ENCODE assay signal across 8 cellular contexts in the genomic region with DNA sequence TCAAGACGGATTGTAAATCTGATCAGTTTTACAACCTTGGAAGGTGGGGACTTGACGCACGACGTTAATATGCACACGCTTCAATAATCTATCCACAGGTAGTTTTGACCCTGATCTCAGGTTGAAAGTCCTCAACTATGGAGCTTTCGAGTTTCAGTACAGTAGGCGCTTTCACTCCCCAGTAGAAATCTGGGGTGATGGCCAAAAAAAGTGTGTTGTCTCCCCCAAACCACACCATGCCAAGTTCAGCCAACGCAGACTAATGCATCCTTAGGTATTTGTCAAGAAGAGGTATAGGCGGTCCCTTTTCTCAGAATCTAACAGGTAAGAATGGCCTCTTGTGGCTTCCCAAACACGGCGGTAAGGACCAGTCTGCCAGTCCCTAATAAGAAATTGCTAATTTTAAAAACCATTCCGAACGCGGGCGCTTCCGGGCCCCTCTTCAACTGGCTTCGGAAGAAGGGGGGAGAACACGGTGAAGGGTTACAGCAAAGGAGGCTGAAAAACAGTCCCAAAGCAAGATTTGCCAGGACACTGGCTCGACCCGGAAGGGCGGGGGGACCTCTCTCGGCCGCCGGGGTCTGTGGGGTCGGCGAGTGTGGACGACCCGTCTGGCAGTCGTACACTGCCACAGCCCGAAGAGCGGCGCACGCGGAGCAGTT. TPM values are rescaled to one million over a fixed set of nuclear protein-coding genes. Genes with fewer than 3 reads are reported as not detected.
DNase-seq lines count a peak whose midpoint lies in the region; ATAC-seq and TF ChIP-seq lines count a peak whose summit lies in the region.

No MANE protein-coding gene starts in this region.

- H3K27me3 ChIP-seq in CD8-positive, alpha-beta T cell (ENCODE audit: insufficient read depth, low read length): no peaks in the 10 kb centered on the region
- H3K27me3 ChIP-seq in SJSA1 (replicated peaks) (no peaks in the 10 kb centered on the region), neuron (ENCODE audit: insufficient read depth, low read length) (no peaks in the 10 kb centered on the region)

- H3K4me3 Mint-ChIP-seq in CD8-positive, alpha-beta T cell: peak overlapping the region; percentile 80

- peaks cover 21% of the 10 kb centered on the region for H3K36me3 Mint-ChIP-seq in CD8-positive, alpha-beta T cell

- TF ChIP-seq CTCF in CD8-positive, alpha-beta T cell (IDR thresholded peaks at IDR 0.05): no peak
- no peak for TF ChIP-seq CTCF in epithelial cell of proximal tubule (conservative IDR thresholded peaks at IDR 0.05; ENCODE audit: low read depth, low read length)

- DNase-seq in CD8-positive, alpha-beta T cell: peak in 3 of 7 experiments; percentile 11 to 49 (median 15)
- DNase-seq in SJSA1 (ENCODE audit: low read depth in 1 of 2, low spot score in 2 of 2) (no peak), epithelial cell of proximal tubule (ENCODE audit: low read depth) (no peak), DMS79 treated with DMSO at 0.1 percent for 48 hours (lab: John Stamatoyannopoulos, UW) (no peak)

- intact Hi-C loops in CD8-positive, alpha-beta T cell (cut with DNase I, micrococcal nuclease): loop anchor here (1.0 to 10.0 kb wide), 23 partner anchors 113 to 1873 kb away; a partner anchor contains a TSS

- CTCF ChIA-PET in CD8-positive, alpha-beta T cell (lab: Charles Lee): interaction anchor here (1.0 kb wide), 1 partner anchor 509 kb away, joined by 3 read pairs; no protein-coding TSS in a partner anchor

- peaks cover 38% of the 10 kb centered on the region for H3K4me1 ChIP-seq in CD8-positive, alpha-beta T cell (ENCODE audit: insufficient read depth, low read length)
- H3K4me1 ChIP-seq in SJSA1 (replicated peaks) (peaks cover 11% of the 10 kb centered on the region; the same call in 1 of the 2 replicates), neuron (ENCODE audit: insufficient read depth, low read length) (peaks cover 18% of the 10 kb centered on the region)

- H2AFZ ChIP-seq in neuron (ENCODE audit: low read depth, low read length): peak overlapping the region; percentile 96

- ATAC-seq in CD8-positive, alpha-beta T cell: no peak
- ATAC-seq in GM21576 (IDR thresholded peaks at IDR 0.05; ENCODE audit: unreplicated experiment) (peak; percentile 15), HG03045 (IDR thresholded peaks at IDR 0.05; ENCODE audit: unreplicated experiment) (no peak)
- no peak for ATAC-seq in activated CD4-positive, CD25-positive, alpha-beta regulatory T cell treated with anti-CD3 and anti-CD28 coated beads, Interleukin-2, amount 50 U/mL, for 24 hours

- no peaks in the 10 kb centered on the region for H3K36me3 ChIP-seq in CD8-positive, alpha-beta T cell (ENCODE audit: insufficient read depth, low read length)
- peaks cover 10% of the 10 kb centered on the region for H3K36me3 ChIP-seq in SJSA1
- no peaks in the 10 kb centered on the region for H3K36me3 ChIP-seq in neuron (ENCODE audit: insufficient read depth, low read length)

- H3K9me3 ChIP-seq in CD8-positive, alpha-beta T cell (ENCODE audit: low read length): no peaks in the 10 kb centered on the region
- H3K9me3 ChIP-seq in SJSA1 (replicated peaks) (no peaks in the 10 kb centered on the region), neuron (ENCODE audit: low read length) (no peaks in the 10 kb centered on the region)

- peak overlapping the region; percentile 74 for H3K4me3 ChIP-seq in CD8-positive, alpha-beta T cell (ENCODE audit: low read depth, low read length)
- H3K4me3 ChIP-seq in SJSA1 (peak overlapping the region; percentile 85), epithelial cell of proximal tubule (ENCODE audit: low read depth, low read length) (peak overlapping the region; percentile 83), neuron (ENCODE audit: low read length) (peak overlapping the region; percentile 61)

- peak overlapping the region; percentile 99 for H3K27ac Mint-ChIP-seq in CD8-positive, alpha-beta T cell

- peaks cover 62% of the 10 kb centered on the region for H3K4me1 Mint-ChIP-seq in CD8-positive, alpha-beta T cell (ENCODE audit: low read depth)

- H3K27ac ChIP-seq in CD8-positive, alpha-beta T cell (ENCODE audit: low read depth, low read length): peak overlapping the region; percentile 93
- peak overlapping the region; percentile 86 for H3K27ac ChIP-seq in SJSA1

- no peaks in the 10 kb centered on the region for H3K27me3 Mint-ChIP-seq in CD8-positive, alpha-beta T cell (ENCODE audit: low read depth)

- POLR2A ChIA-PET in CD8-positive, alpha-beta T cell (lab: Charles Lee): interaction anchor here (0.6 to 0.9 kb wide), 3 partner anchors 507 to 1348 kb away, joined by 3 read pairs; a partner anchor contains a TSS

- H3K9me3 Mint-ChIP-seq in CD8-positive, alpha-beta T cell: no peaks in the 10 kb centered on the region

RNA-seq across cellular contexts. Expression of a gene that starts 0.7 kb away (rescaled TPM):
- total RNA-seq in CD8-positive, alpha-beta T cell: 1 to 10 TPM; 8.3 to 9.1 TPM
- total RNA-seq in SJSA1 (2014; rRNA removed; shearing (Covaris generic)): 8.0 and 20.2 TPM in 2 replicates
- 13.4 and 15.0 TPM in 2 replicates for total RNA-seq in epithelial cell of proximal tubule

RNA-seq across cellular contexts. Expression of a gene that starts 0.8 kb away (rescaled TPM):
- 100 to 1,000 TPM; 159 to 160 TPM for total RNA-seq in CD8-positive, alpha-beta T cell
- 14.7 and 16.8 TPM in 2 replicates for total RNA-seq in SJSA1 (2014; rRNA removed; shearing (Covaris generic))
- total RNA-seq in epithelial cell of proximal tubule: 21.3 and 27.4 TPM in 2 replicates
